In genomic region chr3:12507871-12508281, GRCh38 we compare ENCODE assay signal across 11 cellular contexts. TPM values are rescaled to one million over a fixed set of nuclear protein-coding genes. Genes with fewer than 3 reads are reported as not detected.
DNase-seq lines count a peak whose midpoint lies in the region; ATAC-seq and TF ChIP-seq lines count a peak whose summit lies in the region.
"Had no signal": no experiment of that assay in that cellular context is flagged by ENCODE, and none has a peak within 500 bp of the region (broad histone marks: within the 10 kb centered on the region; RNA-seq: fewer than 3 reads in every experiment).

No MANE protein-coding gene starts in this region.

- H3K9me3 Mint-ChIP-seq in activated naive CD4-positive, alpha-beta T cell treated with anti-CD3 and anti-CD28 coated beads, Interleukin-2, amount 50 U/mL, for 72 hours: no peaks in the 10 kb centered on the region

- TF ChIP-seq CTCF in astrocyte of the cerebellum (IDR thresholded peaks at IDR 0.05; ENCODE audit: low read depth, low read length, missing control alignments): no peak

- peaks cover 6 to 13% of the 10 kb centered on the region in 2 donors for H3K36me3 Mint-ChIP-seq in activated naive CD4-positive, alpha-beta T cell treated with anti-CD3 and anti-CD28 coated beads, Interleukin-2, amount 50 U/mL, for 72 hours

- intact Hi-C loops in left cardiac atrium (cut with DNase I): no loop called here

- in situ Hi-C loops in astrocyte of the cerebellum (cut with HindIII; ENCODE audit: low sequenced_read_pairs): no loop called here

- no peak overlapping the region for H3K27ac Mint-ChIP-seq in activated naive CD4-positive, alpha-beta T cell treated with anti-CD3 and anti-CD28 coated beads, Interleukin-2, amount 50 U/mL, for 72 hours

- DNase-seq in HCEC 1CT: peak; percentile 70
- peak; percentile 52 for DNase-seq in astrocyte of the cerebellum (ENCODE audit: low read depth)
- DNase-seq in left cardiac atrium: peak; percentile 26
- DNase-seq in smooth muscle cell of the brain vasculature (ENCODE audit: low read depth, low spot score): peak; percentile 69
- DNase-seq in activated naive CD4-positive, alpha-beta T cell treated with anti-CD3 and anti-CD28 coated beads, Interleukin-2, amount 50 U/mL, for 72 hours (ENCODE audit: low spot score in 2 of 2): no peak
- no peak for DNase-seq in NCI-H2081 (lab: John Stamatoyannopoulos, UW)
- no peak for DNase-seq in NCI-H748 treated with DMSO at 0.1 percent for 48 hours (lab: John Stamatoyannopoulos, UW)
- DNase-seq: GDM1, NCI-H510A, testis had no signal

- peak overlapping the region; percentile 9 for H3K4me3 ChIP-seq in astrocyte of the cerebellum (ENCODE audit: low read depth, low read length)
- H3K4me3 ChIP-seq: testis had no signal

- peak; percentile 19 to 72 for ATAC-seq in left cardiac atrium
- no peak for ATAC-seq in activated naive CD4-positive, alpha-beta T cell treated with anti-CD3 and anti-CD28 coated beads, Interleukin-2, amount 50 U/mL, for 72 hours
- ATAC-seq in HG03571 (IDR thresholded peaks at IDR 0.05; ENCODE audit: unreplicated experiment): no peak

RNA-seq across cellular contexts. Expression of gene TSEN2, which starts 23.6 kb away (rescaled TPM):
- 10 to 100 TPM; 15.3 to 16.8 TPM for total RNA-seq in left cardiac atrium
- 10 to 100 TPM in 1 of 2 donors, 1 to 10 TPM in 1; 6.6 to 14.2 TPM for total RNA-seq in activated naive CD4-positive, alpha-beta T cell treated with anti-CD3 and anti-CD28 coated beads, Interleukin-2, amount 50 U/mL, for 72 hours

RNA-seq across cellular contexts. Expression of gene MKRN2OS, which starts 37.4 kb away (rescaled TPM):
- not detected for total RNA-seq in left cardiac atrium
- not detected for total RNA-seq in activated naive CD4-positive, alpha-beta T cell treated with anti-CD3 and anti-CD28 coated beads, Interleukin-2, amount 50 U/mL, for 72 hours
- total RNA-seq: testis had no signal

RNA-seq across cellular contexts. Expression of gene MKRN2, which starts 49.0 kb away (rescaled TPM):
- 10 to 100 TPM; 23.9 to 31.7 TPM for total RNA-seq in left cardiac atrium
- total RNA-seq in activated naive CD4-positive, alpha-beta T cell treated with anti-CD3 and anti-CD28 coated beads, Interleukin-2, amount 50 U/mL, for 72 hours: 10 to 100 TPM; 20.2 to 30.3 TPM

Comparison
In these comparisons a context has a peak if more than half of its experiments do, and no peak if none do; other contexts are left out.
1. DNase-seq: peak in HCEC 1CT (single experiment), astrocyte of the cerebellum (single experiment), left cardiac atrium (single experiment) and smooth muscle cell of the brain vasculature (single experiment); none in activated naive CD4-positive, alpha-beta T cell treated with anti-CD3 and anti-CD28 coated beads, Interleukin-2, amount 50 U/mL, for 72 hours (0 of 2), NCI-H2081 (0 of 2) and NCI-H748 treated with DMSO at 0.1 percent for 48 hours (single experiment).
2. ATAC-seq: peak in left cardiac atrium (2 of 2); none in activated naive CD4-positive, alpha-beta T cell treated with anti-CD3 and anti-CD28 coated beads, Interleukin-2, amount 50 U/mL, for 72 hours (0 of 2) and HG03571 (single experiment).